27 cellular contexts compared by ENCODE assay signal in the genomic region with DNA sequence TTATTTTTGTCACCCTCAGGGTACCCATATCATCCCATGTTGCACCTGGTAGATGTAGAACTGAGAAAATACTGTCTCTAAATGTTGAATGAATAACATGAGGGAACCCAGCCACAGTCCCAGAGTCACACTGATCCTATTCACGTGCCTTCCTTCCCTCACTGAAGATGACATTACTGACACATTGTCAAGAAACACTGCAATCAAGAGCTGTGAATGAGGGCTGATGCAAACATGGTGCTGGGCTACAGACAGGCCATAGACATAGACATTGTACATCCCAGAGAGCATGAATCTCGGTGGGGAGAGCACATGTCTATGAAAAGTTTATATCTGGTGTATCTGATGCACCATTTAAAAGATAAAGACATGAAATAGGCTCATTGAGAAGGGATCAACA. TPM values are rescaled to one million over a fixed set of nuclear protein-coding genes. Genes with fewer than 3 reads are reported as not detected.
"Had no signal": no experiment of that assay in that cellular context is flagged by ENCODE, and none has a peak within 500 bp of the region (broad histone marks: within the 10 kb centered on the region; RNA-seq: fewer than 3 reads in every experiment).

No MANE protein-coding gene starts in this region.

- H3K9me3 ChIP-seq: esophagus squamous epithelium, gastrocnemius medialis, heart left ventricle, left lung, lower lobe of right lung, mucosa of descending colon had no signal

- H3K4me1 ChIP-seq: gastrocnemius medialis, left lung, lower lobe of right lung had no signal

- H3K36me3 Mint-ChIP-seq: mesothelial cell of epicardium, naive B cell had no signal

- H3K9me3 Mint-ChIP-seq: effector memory CD8-positive, alpha-beta T cell; endodermal cell; mesothelial cell of epicardium; naive B cell had no signal

- H3K36me3 ChIP-seq: esophagus squamous epithelium, gastrocnemius medialis, heart left ventricle, left lung, lower lobe of right lung had no signal

- H3K4me3 Mint-ChIP-seq: effector memory CD8-positive, alpha-beta T cell; endodermal cell; mesothelial cell of epicardium; naive B cell had no signal

- DNase-seq: dermis blood vessel endothelial cell; effector CD8-positive, alpha-beta T cell; effector memory CD8-positive, alpha-beta T cell; endodermal cell; erythroblast; esophagus squamous epithelium; foreskin fibroblast; foreskin melanocyte; gastrocnemius medialis; heart left ventricle; hippocampal formation; left cardiac atrium; left lung; left ventricle myocardium superior; lower lobe of right lung; mesenchymal stem cell; mucosa of descending colon; naive B cell had no signal

- H3K27ac ChIP-seq: coronary artery, dorsolateral prefrontal cortex, epithelial cell of prostate, esophagus squamous epithelium, gastrocnemius medialis, heart left ventricle, left lung, lower lobe of right lung had no signal

- H3K27ac Mint-ChIP-seq: effector memory CD8-positive, alpha-beta T cell; endodermal cell; mesothelial cell of epicardium had no signal

- H3K27me3 ChIP-seq: gastrocnemius medialis, heart left ventricle, left lung had no signal

- ATAC-seq: effector memory CD8-positive, alpha-beta T cell; esophagus mucosa; gastrocnemius medialis; left lung; lower lobe of right lung; mucosa of descending colon had no signal

- H3K4me3 ChIP-seq: coronary artery, dorsolateral prefrontal cortex, esophagus squamous epithelium, gastrocnemius medialis, heart left ventricle, left lung, lower lobe of right lung, mucosa of descending colon had no signal

RNA-seq across cellular contexts. Expression of a gene that starts 9.8 kb away (rescaled TPM):
- total RNA-seq: dermis blood vessel endothelial cell, gastrocnemius medialis, glomerular endothelial cell, left cardiac atrium, left lung, lung microvascular endothelial cell, mesenteric fat pad, mesothelial cell of epicardium, mucosa of descending colon had no signal

RNA-seq across cellular contexts. Expression of a gene that starts 30.4 kb away (rescaled TPM):
- total RNA-seq: dermis blood vessel endothelial cell, endodermal cell, glomerular endothelial cell, kidney epithelial cell, lung microvascular endothelial cell, mesothelial cell of epicardium had no signal
